1 cellular context compared by ENCODE assay signal in genomic region chr9:114621561-114621960, GRCh38.
TF ChIP-seq lines count a peak whose summit lies in the region.

No MANE protein-coding gene starts in this region.

TF ChIP-seq in SK-N-SH, 30 proteins besides CTCF, POLR2A, EP300 and RAD21 (continued from another document):
- TF ChIP-seq REST (IDR thresholded peaks at IDR 0.05; ENCODE audit: low read depth, low read length), result no peak
- no peak for TF ChIP-seq YY1 (IDR thresholded peaks at IDR 0.05; ENCODE audit: low read depth)
- no peak for TF ChIP-seq CHD2 (IDR thresholded peaks at IDR 0.05; ENCODE audit: low read length, partially characterized antibody)
- TF ChIP-seq MEF2A (IDR thresholded peaks at IDR 0.05; ENCODE audit: borderline replicate concordance, low read depth), result no peak
- no peak for TF ChIP-seq ZBTB33 (IDR thresholded peaks at IDR 0.05; ENCODE audit: borderline replicate concordance, low read depth)
- TF ChIP-seq GABPA (IDR thresholded peaks at IDR 0.05; ENCODE audit: low read depth), result no peak
- TF ChIP-seq IRF3 (IDR thresholded peaks at IDR 0.05; ENCODE audit: low read depth, low read length), result no peak
- TF ChIP-seq FOSL2 (IDR thresholded peaks at IDR 0.05; ENCODE audit: borderline replicate concordance, low read depth), result no peak
- no peak for TF ChIP-seq TAF1 (IDR thresholded peaks at IDR 0.05; ENCODE audit: borderline replicate concordance, low read depth, low read length)
- no peak for TF ChIP-seq FOXJ3 (CRISPR knock-in tag; IDR thresholded peaks at IDR 0.05)
- no peak for TF ChIP-seq JUND (IDR thresholded peaks at IDR 0.05)
- TF ChIP-seq ELF1 (IDR thresholded peaks at IDR 0.05), result no peak
- no peak for TF ChIP-seq USF2 (IDR thresholded peaks at IDR 0.05; ENCODE audit: borderline replicate concordance, low read depth, low read length)
- TF ChIP-seq MXI1 (IDR thresholded peaks at IDR 0.05; ENCODE audit: low read depth, low read length), result no peak
- TF ChIP-seq RCOR1 (IDR thresholded peaks at IDR 0.05; ENCODE audit: low read length), result no peak
